Comparison of ENCODE assay signal across 7 cellular contexts in genomic region chr10:103053659-103054581, GRCh38.
A peak's percentile ranks its signal among the peaks of the same experiment; 100 is the strongest.
DNase-seq lines count a peak whose midpoint lies in the region; ATAC-seq, FAIRE-seq and TF ChIP-seq lines count a peak whose summit lies in the region.

No MANE protein-coding gene starts in this region.

- FAIRE-seq in pancreas (lab: Jason Lieb, UNC) = no peak

- H3K36me3 ChIP-seq in pancreas (no peaks in the 10 kb centered on the region), upper lobe of left lung (peaks cover 0 to 5% (median 2%) of the 10 kb centered on the region in 4 donors)

- TF ChIP-seq CTCF in glutamatergic neuron (IDR thresholded peaks at IDR 0.05; ENCODE audit: partially characterized antibody, unreplicated experiment) = no peak
- no peak for TF ChIP-seq CTCF in pancreas (IDR thresholded peaks at IDR 0.05)
- TF ChIP-seq CTCF in upper lobe of left lung (IDR thresholded peaks at IDR 0.05) = peak in 3 of 6 experiments; percentile 9 to 16 (median 14)

- no peaks in the 10 kb centered on the region for H3K27me3 Mint-ChIP-seq in activated naive CD4-positive, alpha-beta T cell treated with anti-CD3 and anti-CD28 coated beads, Interleukin-2, amount 50 U/mL, for 24 hours
- H3K27me3 Mint-ChIP-seq in glutamatergic neuron (ENCODE audit: unreplicated experiment) = no peaks in the 10 kb centered on the region

- peaks cover 20% of the 10 kb centered on the region for H3K4me1 Mint-ChIP-seq in activated naive CD4-positive, alpha-beta T cell treated with anti-CD3 and anti-CD28 coated beads, Interleukin-2, amount 50 U/mL, for 24 hours
- peaks cover 12% of the 10 kb centered on the region for H3K4me1 Mint-ChIP-seq in glutamatergic neuron (ENCODE audit: low read depth, unreplicated experiment)

- H3K27me3 ChIP-seq in pancreas = no peaks in the 10 kb centered on the region
- no peaks in the 10 kb centered on the region for H3K27me3 ChIP-seq in upper lobe of left lung

- 55 to 59% methylated on average over 20 of the region's 20 CpGs for whole genome bisulfite sequencing in pancreas, 2 donors
- WGBS in upper lobe of left lung, 2 donors = 39 to 42% methylated on average over 20 of the region's 20 CpGs

- peak overlapping the region; percentile 87 for H3K4me3 Mint-ChIP-seq in activated naive CD4-positive, alpha-beta T cell treated with anti-CD3 and anti-CD28 coated beads, Interleukin-2, amount 50 U/mL, for 24 hours
- no peak overlapping the region for H3K4me3 Mint-ChIP-seq in glutamatergic neuron (ENCODE audit: unreplicated experiment)

- H3K4me1 ChIP-seq in pancreas (no peaks in the 10 kb centered on the region), upper lobe of left lung (peaks cover 0 to 14% (median 4%) of the 10 kb centered on the region in 4 donors)

- intact Hi-C loops in pancreas (cut with DNase I) = no loop called here

- peak; percentile 47 for DNase-seq in glutamatergic neuron
- DNase-seq in pancreas = peak in 4 of 6 donors; percentile 9 to 58 (median 28)
- peak; percentile 77 to 85 for DNase-seq in upper lobe of left lung

- H3K36me3 Mint-ChIP-seq in activated naive CD4-positive, alpha-beta T cell treated with anti-CD3 and anti-CD28 coated beads, Interleukin-2, amount 50 U/mL, for 24 hours = peaks cover 6% of the 10 kb centered on the region
- peaks cover 11% of the 10 kb centered on the region for H3K36me3 Mint-ChIP-seq in glutamatergic neuron (ENCODE audit: unreplicated experiment)

- TF ChIP-seq EP300 in upper lobe of left lung (IDR thresholded peaks at IDR 0.05) = no peak

- peak overlapping the region in 1 of 4 donors; percentile 33 for H3K27ac ChIP-seq in pancreas
- peak overlapping the region in 2 of 4 donors; percentile 6 to 55 for H3K27ac ChIP-seq in upper lobe of left lung

- peak overlapping the region; percentile 59 for H3K27ac Mint-ChIP-seq in activated naive CD4-positive, alpha-beta T cell treated with anti-CD3 and anti-CD28 coated beads, Interleukin-2, amount 50 U/mL, for 24 hours
- H3K27ac Mint-ChIP-seq in glutamatergic neuron (ENCODE audit: unreplicated experiment) = peak overlapping the region; percentile 84

- no peaks in the 10 kb centered on the region for H3K9me3 Mint-ChIP-seq in activated naive CD4-positive, alpha-beta T cell treated with anti-CD3 and anti-CD28 coated beads, Interleukin-2, amount 50 U/mL, for 24 hours
- no peaks in the 10 kb centered on the region for H3K9me3 Mint-ChIP-seq in glutamatergic neuron (ENCODE audit: unreplicated experiment)

- ATAC-seq in GM18867 (IDR thresholded peaks at IDR 0.05; ENCODE audit: unreplicated experiment) (peak; percentile 79), HG02943 (IDR thresholded peaks at IDR 0.05; ENCODE audit: low read depth, unreplicated experiment) (peak; percentile 86), pancreas (peak; percentile 46 to 96 (median 94)), upper lobe of left lung (ENCODE audit: low FRiP score in 2 of 2) (peak; percentile 85 to 95)

- no peak for TF ChIP-seq POLR2A in upper lobe of left lung (IDR thresholded peaks at IDR 0.05)

- H3K4me3 ChIP-seq in pancreas = peak overlapping the region in 1 of 4 donors; percentile 28
- H3K4me3 ChIP-seq in upper lobe of left lung = peak overlapping the region in 3 of 4 donors; percentile 18 to 35 (median 34)

- H3K9me3 ChIP-seq in pancreas = no peaks in the 10 kb centered on the region
- no peaks in the 10 kb centered on the region for H3K9me3 ChIP-seq in upper lobe of left lung

TF ChIP-seq in PFSK-1, 5 proteins besides CTCF, POLR2A, EP300 and RAD21:
- TF ChIP-seq FOXP2 (optimal IDR thresholded peaks at IDR 0.05; ENCODE audit: borderline replicate concordance, extremely low read depth, extremely low read length, insufficient read depth) = peak; percentile 21
- no peak for TF ChIP-seq TAF1 (IDR thresholded peaks at IDR 0.05; ENCODE audit: borderline replicate concordance, insufficient read depth, low read length)
- TF ChIP-seq POLR2AphosphoS5 (IDR thresholded peaks at IDR 0.05; ENCODE audit: low read depth, low read length) = no peak

Comparison
In these comparisons a context has a peak if more than half of its experiments do, and no peak if none do; other contexts are left out.
1. DNase-seq: peak in every context shown above with its lines; median percentile 81 in upper lobe of left lung; 47 in glutamatergic neuron; 28 in pancreas.